In the genomic region with DNA sequence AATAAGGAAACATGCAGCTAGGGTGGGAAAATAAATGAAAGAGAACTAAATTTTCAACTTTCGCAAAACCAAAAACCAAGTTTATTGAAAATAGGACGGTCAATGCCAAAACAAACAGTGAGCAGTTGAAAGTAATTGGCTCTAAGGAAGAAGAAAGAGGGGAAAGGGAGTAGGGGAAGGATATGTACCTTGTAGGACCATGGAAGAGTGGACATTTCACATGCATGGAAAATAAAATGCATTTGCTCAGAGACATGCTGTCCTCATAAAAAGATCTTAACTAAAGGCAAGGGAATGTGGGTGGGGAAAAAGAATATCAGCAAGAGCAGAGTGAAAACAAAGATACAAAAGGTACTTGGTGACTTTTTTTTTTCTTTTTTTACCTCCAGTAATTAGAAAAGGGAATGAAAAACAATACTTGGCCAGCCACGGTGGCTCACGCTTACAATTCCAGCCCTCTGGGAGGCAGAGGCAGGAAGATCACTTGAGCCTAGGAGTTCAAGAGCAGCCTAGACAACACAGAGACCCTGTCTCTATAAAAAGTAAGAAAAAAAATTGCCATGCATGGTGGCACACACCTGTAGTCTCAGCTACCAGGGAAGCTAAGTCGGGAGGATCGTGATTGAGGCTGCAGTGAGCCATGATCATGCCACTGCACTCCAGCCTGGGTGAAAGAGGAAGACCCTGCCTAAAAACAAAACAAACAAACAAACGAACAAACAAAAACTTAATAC, we compare ENCODE assay signal across 15 cellular contexts. TPM values are rescaled to one million over a fixed set of nuclear protein-coding genes. Genes with fewer than 3 reads are reported as not detected.
DNase-seq lines count a peak whose midpoint lies in the region; ATAC-seq and TF ChIP-seq lines count a peak whose summit lies in the region.
"Had no signal": no experiment of that assay in that cellular context is flagged by ENCODE, and none has a peak within 500 bp of the region (broad histone marks: within the 10 kb centered on the region; RNA-seq: fewer than 3 reads in every experiment).

No MANE protein-coding gene starts in this region.

- no peak overlapping the region for H3K4me2 ChIP-seq in GM23338
- H3K4me2 ChIP-seq in SU-DHL-6 (ENCODE audit: low read depth, low read length, poor library complexity, severe bottlenecking): peak overlapping the region; percentile 68
- H3K4me2 ChIP-seq: A549 had no signal

- ATAC-seq in GM23338 (peak; percentile 26; the same call in 2 of the 3 replicates), upper lobe of right lung (no peak)
- no peak for ATAC-seq in CD4-positive, alpha-beta T cell (ENCODE audit: poor library complexity)
- ATAC-seq: A549 had no signal

- no peak for TF ChIP-seq CTCF in 22Rv1 (IDR thresholded peaks at IDR 0.05)
- TF ChIP-seq CTCF in GM23338 (conservative IDR thresholded peaks at IDR 0.05; ENCODE audit: low read depth in 2 of 2): no peak
- no peak for TF ChIP-seq CTCF in SU-DHL-6 (IDR thresholded peaks at IDR 0.05; ENCODE audit: insufficient read depth, low read length, poor library complexity, severe bottlenecking)
- TF ChIP-seq CTCF in CD4-positive, alpha-beta T cell (IDR thresholded peaks at IDR 0.05): no peak
- no peak for TF ChIP-seq CTCF in upper lobe of right lung (IDR thresholded peaks at IDR 0.05)

- no peak overlapping the region for H2AFZ ChIP-seq in GM23338
- H2AFZ ChIP-seq in SU-DHL-6 (ENCODE audit: low read depth, low read length, severe bottlenecking): no peak overlapping the region

- H3K27ac ChIP-seq in 22Rv1 (peak overlapping the region; percentile 94), GM23338 (ENCODE audit: low read depth) (no peak overlapping the region), SU-DHL-6 (ENCODE audit: low read depth, low read length) (peak overlapping the region; percentile 79), iPS-18a (ENCODE audit: low read length) (no peak overlapping the region), upper lobe of right lung (no peak overlapping the region)
- no peak overlapping the region for H3K27ac ChIP-seq in CD4-positive, alpha-beta T cell (ENCODE audit: low read depth, low read length)
- H3K27ac ChIP-seq: A549 had no signal

- H3K9me2 ChIP-seq in GM23338 (ENCODE audit: insufficient read depth) (no peaks in the 10 kb centered on the region), SU-DHL-6 (replicated peaks; ENCODE audit: insufficient read depth, low read length) (no peaks in the 10 kb centered on the region)

- H3K4me3 ChIP-seq in GM23338: no peak overlapping the region
- H3K4me3 ChIP-seq in SU-DHL-6 (ENCODE audit: insufficient read depth, low read length, poor library complexity, severe bottlenecking): peak overlapping the region; percentile 35
- no peak overlapping the region for H3K4me3 ChIP-seq in iPS-18a (ENCODE audit: low read length)
- no peak overlapping the region for H3K4me3 ChIP-seq in upper lobe of right lung
- H3K4me3 ChIP-seq: A549 had no signal

- H3K9ac ChIP-seq in SU-DHL-6 (ENCODE audit: low read length): peak overlapping the region; percentile 38
- H3K9ac ChIP-seq in iPS-18a (ENCODE audit: low read length): peak overlapping the region; percentile 16

- H3K9me3 ChIP-seq in SU-DHL-6 (ENCODE audit: insufficient read depth, low read length) (no peaks in the 10 kb centered on the region), iPS-18a (ENCODE audit: control insufficient read depth, low read depth, low read length) (no peaks in the 10 kb centered on the region), upper lobe of right lung (no peaks in the 10 kb centered on the region)
- H3K9me3 ChIP-seq in CD4-positive, alpha-beta T cell (ENCODE audit: control insufficient read depth, low read length): no peaks in the 10 kb centered on the region
- H3K9me3 ChIP-seq: A549 had no signal

- H3K27me3 Mint-ChIP-seq in GM23338 (ENCODE audit: insufficient read depth, low read depth, poor library complexity): peaks cover 2% of the 10 kb centered on the region
- no peaks in the 10 kb centered on the region for H3K27me3 Mint-ChIP-seq in CD4-positive, alpha-beta T cell

- H3K27ac Mint-ChIP-seq in GM23338: peak overlapping the region; percentile 87
- no peak overlapping the region for H3K27ac Mint-ChIP-seq in CD4-positive, alpha-beta T cell

- H3K27me3 ChIP-seq in GM23338 (ENCODE audit: insufficient read depth) (no peaks in the 10 kb centered on the region), SU-DHL-6 (ENCODE audit: low read length) (no peaks in the 10 kb centered on the region), iPS-18a (ENCODE audit: control insufficient read depth, insufficient read depth, low read length) (no peaks in the 10 kb centered on the region), upper lobe of right lung (no peaks in the 10 kb centered on the region)
- no peaks in the 10 kb centered on the region for H3K27me3 ChIP-seq in CD4-positive, alpha-beta T cell (ENCODE audit: control insufficient read depth, insufficient read depth, low read length)

- CTCF ChIA-PET in CD4-positive, alpha-beta T cell (lab: Charles Lee): no interaction called here

- H3K4me1 ChIP-seq in GM23338 (ENCODE audit: insufficient read depth): peaks cover 4% of the 10 kb centered on the region; the same call in 1 of the 2 replicates
- peaks cover 7% of the 10 kb centered on the region for H3K4me1 ChIP-seq in iPS-18a (ENCODE audit: control insufficient read depth, low read depth, low read length)
- H3K4me1 ChIP-seq in upper lobe of right lung: peaks cover 2% of the 10 kb centered on the region
- H3K4me1 ChIP-seq: A549 had no signal

- intact Hi-C loops in CD4-positive, alpha-beta T cell (cut with DNase I, micrococcal nuclease): no loop called here
- intact Hi-C loops in upper lobe of right lung (cut with DNase I): no loop called here

- POLR2A ChIA-PET in CD4-positive, alpha-beta T cell (lab: Charles Lee): no interaction called here

- DNase-seq in GM23338 (ENCODE audit: low spot score) (no peak), AG08395 (ENCODE audit: low spot score) (no peak), upper lobe of right lung (no peak)
- no peak for DNase-seq in activated CD4-positive, CD25-positive, alpha-beta regulatory T cell treated with anti-CD3 and anti-CD28 coated beads, Interleukin-2, amount 50 U/mL, for 72 hours
- no peak for DNase-seq in CD4-positive, alpha-beta T cell
- DNase-seq: DMS 273 treated with DMSO at 0.1 percent for 48 hours, NCI-H1105, NCI-H187, NCI-H2171 treated with DMSO at 0.1 percent for 48 hours, NCI-H510A, SHP77 treated with DMSO at 0.1 percent for 48 hours had no signal

- H3F3A ChIP-seq in GM23338 (replicated peaks; ENCODE audit: low read depth): no peaks in the 10 kb centered on the region
- peaks cover 21% of the 10 kb centered on the region; the same call in 1 of the 2 replicates for H3F3A ChIP-seq in SU-DHL-6 (ENCODE audit: insufficient read depth)

- H4K20me1 ChIP-seq in GM23338 (replicated peaks; ENCODE audit: insufficient read depth) (no peaks in the 10 kb centered on the region), SU-DHL-6 (ENCODE audit: low read depth, low read length) (no peaks in the 10 kb centered on the region)

- H3K4me1 Mint-ChIP-seq in GM23338: peaks cover 17% of the 10 kb centered on the region
- peaks cover 22% of the 10 kb centered on the region for H3K4me1 Mint-ChIP-seq in CD4-positive, alpha-beta T cell (ENCODE audit: low read depth)

- H3K36me3 Mint-ChIP-seq in GM23338 (ENCODE audit: low read depth): no peaks in the 10 kb centered on the region
- peaks cover 24% of the 10 kb centered on the region for H3K36me3 Mint-ChIP-seq in CD4-positive, alpha-beta T cell (ENCODE audit: low read depth)

- H3K79me2 ChIP-seq in GM23338 (replicated peaks; ENCODE audit: insufficient read depth) (peaks cover 20% of the 10 kb centered on the region), SU-DHL-6 (ENCODE audit: insufficient read depth, low read length) (peaks cover 73% of the 10 kb centered on the region)

- no peak overlapping the region for H3K4me3 Mint-ChIP-seq in GM23338
- H3K4me3 Mint-ChIP-seq in CD4-positive, alpha-beta T cell: no peak overlapping the region

- H3K9me3 Mint-ChIP-seq in GM23338: no peaks in the 10 kb centered on the region
- H3K9me3 Mint-ChIP-seq in CD4-positive, alpha-beta T cell: no peaks in the 10 kb centered on the region

- H3K36me3 ChIP-seq in GM23338 (ENCODE audit: insufficient read depth) (no peaks in the 10 kb centered on the region), SU-DHL-6 (ENCODE audit: low read length) (peaks cover 24% of the 10 kb centered on the region), iPS-18a (ENCODE audit: control insufficient read depth, low read depth, low read length) (peaks cover 5% of the 10 kb centered on the region), upper lobe of right lung (no peaks in the 10 kb centered on the region)

TF ChIP-seq in GM23338, 12 proteins besides CTCF, POLR2A, EP300 and RAD21 (continues in another document):
- TF ChIP-seq, protein P1, sequence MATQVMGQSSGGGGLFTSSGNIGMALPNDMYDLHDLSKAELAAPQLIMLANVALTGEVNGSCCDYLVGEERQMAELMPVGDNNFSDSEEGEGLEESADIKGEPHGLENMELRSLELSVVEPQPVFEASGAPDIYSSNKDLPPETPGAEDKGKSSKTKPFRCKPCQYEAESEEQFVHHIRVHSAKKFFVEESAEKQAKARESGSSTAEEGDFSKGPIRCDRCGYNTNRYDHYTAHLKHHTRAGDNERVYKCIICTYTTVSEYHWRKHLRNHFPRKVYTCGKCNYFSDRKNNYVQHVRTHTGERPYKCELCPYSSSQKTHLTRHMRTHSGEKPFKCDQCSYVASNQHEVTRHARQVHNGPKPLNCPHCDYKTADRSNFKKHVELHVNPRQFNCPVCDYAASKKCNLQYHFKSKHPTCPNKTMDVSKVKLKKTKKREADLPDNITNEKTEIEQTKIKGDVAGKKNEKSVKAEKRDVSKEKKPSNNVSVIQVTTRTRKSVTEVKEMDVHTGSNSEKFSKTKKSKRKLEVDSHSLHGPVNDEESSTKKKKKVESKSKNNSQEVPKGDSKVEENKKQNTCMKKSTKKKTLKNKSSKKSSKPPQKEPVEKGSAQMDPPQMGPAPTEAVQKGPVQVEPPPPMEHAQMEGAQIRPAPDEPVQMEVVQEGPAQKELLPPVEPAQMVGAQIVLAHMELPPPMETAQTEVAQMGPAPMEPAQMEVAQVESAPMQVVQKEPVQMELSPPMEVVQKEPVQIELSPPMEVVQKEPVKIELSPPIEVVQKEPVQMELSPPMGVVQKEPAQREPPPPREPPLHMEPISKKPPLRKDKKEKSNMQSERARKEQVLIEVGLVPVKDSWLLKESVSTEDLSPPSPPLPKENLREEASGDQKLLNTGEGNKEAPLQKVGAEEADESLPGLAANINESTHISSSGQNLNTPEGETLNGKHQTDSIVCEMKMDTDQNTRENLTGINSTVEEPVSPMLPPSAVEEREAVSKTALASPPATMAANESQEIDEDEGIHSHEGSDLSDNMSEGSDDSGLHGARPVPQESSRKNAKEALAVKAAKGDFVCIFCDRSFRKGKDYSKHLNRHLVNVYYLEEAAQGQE (IDR thresholded peaks at IDR 0.05; ENCODE audit: unreplicated experiment): no peak
- TF ChIP-seq JUNB (IDR thresholded peaks at IDR 0.05; ENCODE audit: unreplicated experiment): no peak

RNA-seq across cellular contexts. Expression of a gene that starts 6.6 kb away (rescaled TPM):
- total RNA-seq in GM23338 (2014; rRNA removed; shearing (Covaris generic)): 13.3 and 13.6 TPM in 2 replicates
- polyA plus RNA-seq in GM23338 (2016; fragmentation: Nextera tagmentation; extraction: Ambion mirVana): 14.0 and 14.6 TPM in 2 replicates
- total RNA-seq in CD4-positive, alpha-beta T cell: 10 to 100 TPM; 10.4 to 11.4 TPM
- total RNA-seq in upper lobe of right lung: 5.1 TPM

RNA-seq across cellular contexts. Expression of a gene that starts 6.9 kb away (rescaled TPM):
- 3.3 and 5.2 TPM in 2 replicates for total RNA-seq in GM23338 (2014; rRNA removed; shearing (Covaris generic))
- 2.2 and 2.4 TPM in 2 replicates for polyA plus RNA-seq in GM23338 (2016; fragmentation: Nextera tagmentation; extraction: Ambion mirVana)
- under 1 TPM; 0.08 to 0.19 TPM for total RNA-seq in CD4-positive, alpha-beta T cell
- total RNA-seq in upper lobe of right lung: 1.5 TPM

Comparison
In these comparisons a context has a peak if more than half of its experiments do, and no peak if none do; other contexts are left out.
1. H3K27ac ChIP-seq: peak in 22Rv1 (single experiment) and SU-DHL-6 (single experiment); none in GM23338 (single experiment), iPS-18a (single experiment), CD4-positive, alpha-beta T cell (single experiment) and upper lobe of right lung (single experiment).